ENCODE assay signal across 14 cellular contexts in the genomic region with DNA sequence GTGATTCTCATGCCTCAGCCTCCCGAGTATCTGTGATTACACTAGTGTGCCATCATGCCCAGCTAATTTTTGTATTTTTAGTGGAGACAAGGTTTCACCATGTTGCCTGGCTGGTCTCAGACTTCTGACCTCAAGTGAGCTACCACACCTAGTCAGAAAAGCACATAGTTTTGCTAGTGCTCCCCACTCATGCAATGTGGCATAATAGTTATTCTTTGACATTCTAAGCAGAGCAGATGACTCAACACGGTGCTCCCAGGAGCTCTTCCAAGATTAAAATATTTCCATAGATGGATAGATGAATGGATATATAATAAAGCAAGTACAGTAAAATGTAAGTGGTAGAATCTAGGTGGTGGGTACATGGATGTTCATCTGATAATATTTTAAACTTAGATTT. TPM values are rescaled to one million over a fixed set of nuclear protein-coding genes. Genes with fewer than 3 reads are reported as not detected.
DNase-seq lines count a peak whose midpoint lies in the region; TF ChIP-seq lines count a peak whose summit lies in the region.
"Had no signal": no experiment of that assay in that cellular context is flagged by ENCODE, and none has a peak within 500 bp of the region (broad histone marks: within the 10 kb centered on the region; RNA-seq: fewer than 3 reads in every experiment).

No MANE protein-coding gene starts in this region.

- CTCF ChIA-PET in activated CD4-positive, alpha-beta T cell treated with anti-CD3 and anti-CD28 coated beads, Interleukin-2, amount 10 ng/mL, durations not matched to agents 7 days and 5 days (lab: Charles Lee), result interaction anchor here (1.4 kb wide), 1 partner anchor 540 kb away, joined by 3 read pairs; a partner anchor contains a TSS

- H3K4me3 ChIP-seq in astrocyte of the spinal cord (ENCODE audit: low read depth, low read length), result no peak overlapping the region
- H3K4me3 ChIP-seq: BLaER1 treated with 17β-estradiol and CSF1 and Interleukin-3, amounts not matched to agents 10 nM and 100 nM; HAP-1 had no signal

- DNase-seq in HCEC 1CT (peak; percentile 66), astrocyte of the spinal cord (ENCODE audit: low read depth, low spot score) (peak; percentile 6), fibroblast of peridontal ligament (ENCODE audit: extremely low read depth) (peak; percentile 54), SW480 (ENCODE audit: low spot score) (no peak), C1 segment of cervical spinal cord (lab: John Stamatoyannopoulos, UW) (no peak)
- no peak for DNase-seq in activated CD4-positive, alpha-beta T cell treated with anti-CD3 and anti-CD28 coated beads, Interleukin-2, amount 10 ng/mL, durations not matched to agents 24 days and 14 days
- no peak for DNase-seq in activated CD4-positive, alpha-beta T cell treated with anti-CD3 and anti-CD28 coated beads, Interleukin-2, amount 10 ng/mL, durations not matched to agents 7 days and 5 days
- DNase-seq: NCI-H1048, NCI-H1694, NCI-H2107, NCI-H446, NCI-H774 had no signal

- no peaks in the 10 kb centered on the region for H3K27me3 Mint-ChIP-seq in activated CD4-positive, alpha-beta T cell treated with anti-CD3 and anti-CD28 coated beads, Interleukin-2, amount 10 ng/mL, durations not matched to agents 24 days and 14 days
- peaks cover 1% of the 10 kb centered on the region for H3K27me3 Mint-ChIP-seq in activated CD4-positive, alpha-beta T cell treated with anti-CD3 and anti-CD28 coated beads, Interleukin-2, amount 10 ng/mL, durations not matched to agents 7 days and 5 days

- H3K4me1 Mint-ChIP-seq in activated CD4-positive, alpha-beta T cell treated with anti-CD3 and anti-CD28 coated beads, Interleukin-2, amount 10 ng/mL, durations not matched to agents 24 days and 14 days, result peaks cover 12% of the 10 kb centered on the region
- H3K4me1 Mint-ChIP-seq in activated CD4-positive, alpha-beta T cell treated with anti-CD3 and anti-CD28 coated beads, Interleukin-2, amount 10 ng/mL, durations not matched to agents 7 days and 5 days, result peaks cover 22% of the 10 kb centered on the region

- H3K36me3 Mint-ChIP-seq in activated CD4-positive, alpha-beta T cell treated with anti-CD3 and anti-CD28 coated beads, Interleukin-2, amount 10 ng/mL, durations not matched to agents 24 days and 14 days (ENCODE audit: low read depth), result no peaks in the 10 kb centered on the region
- H3K36me3 Mint-ChIP-seq in activated CD4-positive, alpha-beta T cell treated with anti-CD3 and anti-CD28 coated beads, Interleukin-2, amount 10 ng/mL, durations not matched to agents 7 days and 5 days (ENCODE audit: low read depth), result no peaks in the 10 kb centered on the region

- no peak overlapping the region for H3K27ac Mint-ChIP-seq in activated CD4-positive, alpha-beta T cell treated with anti-CD3 and anti-CD28 coated beads, Interleukin-2, amount 10 ng/mL, durations not matched to agents 24 days and 14 days
- H3K27ac Mint-ChIP-seq in activated CD4-positive, alpha-beta T cell treated with anti-CD3 and anti-CD28 coated beads, Interleukin-2, amount 10 ng/mL, durations not matched to agents 7 days and 5 days, result no peak overlapping the region

- no peak overlapping the region for H3K4me3 Mint-ChIP-seq in activated CD4-positive, alpha-beta T cell treated with anti-CD3 and anti-CD28 coated beads, Interleukin-2, amount 10 ng/mL, durations not matched to agents 24 days and 14 days
- no peak overlapping the region for H3K4me3 Mint-ChIP-seq in activated CD4-positive, alpha-beta T cell treated with anti-CD3 and anti-CD28 coated beads, Interleukin-2, amount 10 ng/mL, durations not matched to agents 7 days and 5 days

- intact Hi-C loops in activated CD4-positive, alpha-beta T cell treated with anti-CD3 and anti-CD28 coated beads, Interleukin-2, amount 10 ng/mL, durations not matched to agents 24 days and 14 days (cut with micrococcal nuclease), result no loop called here

- TF ChIP-seq CTCF in astrocyte of the spinal cord (IDR thresholded peaks at IDR 0.05; ENCODE audit: low read depth, low read length), result no peak

- POLR2A ChIA-PET in activated CD4-positive, alpha-beta T cell treated with anti-CD3 and anti-CD28 coated beads, Interleukin-2, amount 10 ng/mL, durations not matched to agents 7 days and 5 days (lab: Charles Lee), result no interaction called here

- no peaks in the 10 kb centered on the region for H3K9me3 Mint-ChIP-seq in activated CD4-positive, alpha-beta T cell treated with anti-CD3 and anti-CD28 coated beads, Interleukin-2, amount 10 ng/mL, durations not matched to agents 24 days and 14 days
- H3K9me3 Mint-ChIP-seq in activated CD4-positive, alpha-beta T cell treated with anti-CD3 and anti-CD28 coated beads, Interleukin-2, amount 10 ng/mL, durations not matched to agents 7 days and 5 days, result no peaks in the 10 kb centered on the region

- in situ Hi-C loops in astrocyte of the spinal cord (cut with HindIII; ENCODE audit: low sequenced_read_pairs), result no loop called here

RNA-seq across cellular contexts. Expression of a gene that starts 53.1 kb away (rescaled TPM):
- total RNA-seq in activated CD4-positive, alpha-beta T cell treated with anti-CD3 and anti-CD28 coated beads, Interleukin-2, amount 10 ng/mL, durations not matched to agents 24 days and 14 days, result 17.0 and 17.7 TPM in 2 replicates
- 10 to 100 TPM; 12.2 to 13.2 TPM for total RNA-seq in activated CD4-positive, alpha-beta T cell treated with anti-CD3 and anti-CD28 coated beads, Interleukin-2, amount 10 ng/mL, durations not matched to agents 7 days and 5 days

Comparison
In these comparisons a context has a peak if more than half of its experiments do, and no peak if none do; other contexts are left out.
1. DNase-seq: peak in HCEC 1CT (single experiment), astrocyte of the spinal cord (single experiment) and fibroblast of peridontal ligament (single experiment); none in activated CD4-positive, alpha-beta T cell treated with anti-CD3 and anti-CD28 coated beads, Interleukin-2, amount 10 ng/mL, durations not matched to agents 24 days and 14 days (single experiment), SW480 (single experiment), C1 segment of cervical spinal cord (0 of 14) and activated CD4-positive, alpha-beta T cell treated with anti-CD3 and anti-CD28 coated beads, Interleukin-2, amount 10 ng/mL, durations not matched to agents 7 days and 5 days (single experiment).